8 cellular contexts compared by ENCODE assay signal in the genomic region with DNA sequence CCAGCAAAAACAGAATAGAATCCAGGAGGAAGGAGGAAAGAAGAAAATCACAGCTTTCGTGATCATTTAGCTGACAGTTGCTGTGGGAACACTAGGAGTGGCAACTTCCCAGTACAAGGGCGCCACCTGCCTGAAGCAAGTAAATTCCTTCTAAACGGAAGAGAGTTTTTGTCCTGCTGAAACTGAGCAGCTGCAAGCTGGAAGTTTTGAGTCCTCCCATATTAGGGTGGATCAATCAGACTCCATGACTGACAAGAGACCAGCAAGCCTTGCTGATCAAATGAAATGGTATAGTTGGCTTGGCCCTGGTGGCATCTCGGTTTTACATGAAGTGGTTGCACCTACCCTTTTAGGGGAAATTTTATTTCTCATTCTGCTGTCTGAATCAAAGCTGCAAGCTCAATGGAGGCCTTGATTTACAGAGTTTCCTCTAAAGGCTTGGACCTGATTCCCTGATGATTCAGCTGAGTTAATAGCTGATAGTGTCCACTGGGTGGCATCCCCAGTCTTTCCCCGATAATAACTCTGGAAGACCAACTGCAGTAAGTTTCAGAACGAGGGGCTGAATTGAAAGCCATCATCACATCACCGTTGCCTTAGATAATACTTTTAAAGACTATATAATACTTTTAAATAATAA.
A peak's percentile ranks its signal among the peaks of the same experiment; 100 is the strongest.
DNase-seq lines count a peak whose midpoint lies in the region; ATAC-seq and TF ChIP-seq lines count a peak whose summit lies in the region.

No MANE protein-coding gene starts in this region.

- no peak overlapping the region for H3K4me3 Mint-ChIP-seq in endodermal cell
- H3K4me3 Mint-ChIP-seq in type B pancreatic cell = no peak overlapping the region

- H3K36me3 ChIP-seq in endodermal cell (ENCODE audit: control insufficient read depth, insufficient read depth, low read length) (no peaks in the 10 kb centered on the region), lower lobe of right lung (no peaks in the 10 kb centered on the region)

- H3K27me3 Mint-ChIP-seq in endodermal cell (ENCODE audit: insufficient read depth) (no peaks in the 10 kb centered on the region), type B pancreatic cell (no peaks in the 10 kb centered on the region)

- H3K27ac Mint-ChIP-seq in endodermal cell (no peak overlapping the region), type B pancreatic cell (peak overlapping the region; percentile 23)

- H3K4me1 ChIP-seq in endodermal cell (ENCODE audit: control insufficient read depth, insufficient read depth, low read length) = no peaks in the 10 kb centered on the region
- no peaks in the 10 kb centered on the region for H3K4me1 ChIP-seq in lower lobe of right lung

- 39 to 47% methylated on average over 4 to 7 of the region's 7 CpGs for WGBS in endodermal cell (ENCODE audit: insufficient coverage in 1 of 2, insufficient read length in 1 of 2), 2 experiments

- H3K9ac ChIP-seq in endodermal cell (ENCODE audit: extremely low read depth, low read length, poor library complexity, severe bottlenecking) = no peak overlapping the region

- peak; percentile 68 for ATAC-seq in GM18867 (IDR thresholded peaks at IDR 0.05; ENCODE audit: unreplicated experiment)
- peak; percentile 68 to 80 for ATAC-seq in lower lobe of right lung
- ATAC-seq in HG02588 (IDR thresholded peaks at IDR 0.05; ENCODE audit: unreplicated experiment) = no peak

- H3K9me3 Mint-ChIP-seq in endodermal cell (no peaks in the 10 kb centered on the region), type B pancreatic cell (no peaks in the 10 kb centered on the region)

- intact Hi-C loops in lower lobe of right lung (cut with DNase I) = no loop called here

- H3K9me3 ChIP-seq in endodermal cell (ENCODE audit: control insufficient read depth, low read length) = no peaks in the 10 kb centered on the region
- H3K9me3 ChIP-seq in lower lobe of right lung = no peaks in the 10 kb centered on the region

- H3K27ac ChIP-seq in C4-2B (no peak overlapping the region), endodermal cell (ENCODE audit: low read depth, low read length) (no peak overlapping the region), lower lobe of right lung (no peak overlapping the region)

- no peak overlapping the region for H3K4me3 ChIP-seq in endodermal cell (ENCODE audit: low read length)
- no peak overlapping the region for H3K4me3 ChIP-seq in lower lobe of right lung

- H3K4me1 Mint-ChIP-seq in endodermal cell (peaks cover 8% of the 10 kb centered on the region), type B pancreatic cell (ENCODE audit: unreplicated experiment) (peaks cover 17% of the 10 kb centered on the region)

- H3K36me3 Mint-ChIP-seq in endodermal cell (ENCODE audit: low read depth) = no peaks in the 10 kb centered on the region
- H3K36me3 Mint-ChIP-seq in type B pancreatic cell = no peaks in the 10 kb centered on the region

- TF ChIP-seq CTCF in C4-2B (conservative IDR thresholded peaks at IDR 0.05) = peak; percentile 93
- peak; percentile 78 for TF ChIP-seq CTCF in endodermal cell (conservative IDR thresholded peaks at IDR 0.05)
- TF ChIP-seq CTCF in lower lobe of right lung (IDR thresholded peaks at IDR 0.05) = peak; percentile 71
- peak; percentile 84 for TF ChIP-seq CTCF in type B pancreatic cell (conservative IDR thresholded peaks at IDR 0.05)

- H3K27me3 ChIP-seq in endodermal cell (ENCODE audit: control insufficient read depth, insufficient read depth, low read length, poor library complexity, severe bottlenecking) (no peaks in the 10 kb centered on the region), lower lobe of right lung (ENCODE audit: low read depth) (no peaks in the 10 kb centered on the region)

- DNase-seq in M059J (ENCODE audit: low read depth) (peak; percentile 76), RPMI8226 (peak; percentile 72), endodermal cell (peak; percentile 81), lower lobe of right lung (peak; percentile 68), type B pancreatic cell (ENCODE audit: extremely low spot score, unreplicated experiment) (peak; percentile 71)
